Comparison of ENCODE assay signal across 10 cellular contexts in genomic region chr11:62461740-62462522, GRCh38. TPM values are rescaled to one million over a fixed set of nuclear protein-coding genes. Genes with fewer than 3 reads are reported as not detected.
A peak's percentile ranks its signal among the peaks of the same experiment; 100 is the strongest.
DNase-seq lines count a peak whose midpoint lies in the region; ATAC-seq and TF ChIP-seq lines count a peak whose summit lies in the region.
"Had no signal": no experiment of that assay in that cellular context is flagged by ENCODE, and none has a peak within 500 bp of the region (broad histone marks: within the 10 kb centered on the region; RNA-seq: fewer than 3 reads in every experiment).

No MANE protein-coding gene starts in this region.

- POLR2A ChIA-PET in activated CD4-positive, alpha-beta memory T cell treated with anti-CD3 and anti-CD28 coated beads, Interleukin-2, amount 10 ng/mL, durations not matched to agents 7 days and 5 days (lab: Charles Lee) = interaction anchor here (0.7 to 2.7 kb wide), 3 partner anchors 35 to 101 kb away, joined by 3 to 20 read pairs (median 5); no protein-coding TSS in a partner anchor
- POLR2A ChIA-PET in activated CD4-positive, alpha-beta memory T cell treated with anti-CD3 and anti-CD28 coated beads for 36 hours (lab: Charles Lee) = no interaction called here

- CTCF ChIA-PET in activated CD4-positive, alpha-beta memory T cell treated with anti-CD3 and anti-CD28 coated beads, Interleukin-2, amount 10 ng/mL, durations not matched to agents 7 days and 5 days (lab: Charles Lee) = interaction anchor here (0.6 to 1.6 kb wide), 6 partner anchors 11 to 81 kb away, joined by 3 to 13 read pairs (median 3); no protein-coding TSS in a partner anchor
- CTCF ChIA-PET in activated CD4-positive, alpha-beta memory T cell treated with anti-CD3 and anti-CD28 coated beads for 36 hours (lab: Charles Lee) = interaction anchor here (1.9 kb wide), 1 partner anchor 37 kb away, joined by 7 read pairs; no protein-coding TSS in a partner anchor

- peaks cover 23% of the 10 kb centered on the region for H3K4me1 Mint-ChIP-seq in activated CD4-positive, alpha-beta memory T cell treated with anti-CD3 and anti-CD28 coated beads, Interleukin-2, amount 10 ng/mL, durations not matched to agents 7 days and 5 days
- H3K4me1 Mint-ChIP-seq in activated CD4-positive, alpha-beta memory T cell treated with anti-CD3 and anti-CD28 coated beads for 36 hours (ENCODE audit: low read depth) = peaks cover 4% of the 10 kb centered on the region

- H3K27me3 ChIP-seq in vagina = no peaks in the 10 kb centered on the region

- peaks cover 17% of the 10 kb centered on the region for H3K4me1 ChIP-seq in vagina

- peaks cover 3% of the 10 kb centered on the region for H3K27me3 Mint-ChIP-seq in activated CD4-positive, alpha-beta memory T cell treated with anti-CD3 and anti-CD28 coated beads, Interleukin-2, amount 10 ng/mL, durations not matched to agents 7 days and 5 days
- no peaks in the 10 kb centered on the region for H3K27me3 Mint-ChIP-seq in activated CD4-positive, alpha-beta memory T cell treated with anti-CD3 and anti-CD28 coated beads for 36 hours

- no peaks in the 10 kb centered on the region for H3K9me3 Mint-ChIP-seq in activated CD4-positive, alpha-beta memory T cell treated with anti-CD3 and anti-CD28 coated beads, Interleukin-2, amount 10 ng/mL, durations not matched to agents 7 days and 5 days
- H3K9me3 Mint-ChIP-seq in activated CD4-positive, alpha-beta memory T cell treated with anti-CD3 and anti-CD28 coated beads for 36 hours = no peaks in the 10 kb centered on the region

- intact Hi-C loops in activated CD4-positive, alpha-beta memory T cell treated with anti-CD3 and anti-CD28 coated beads for 36 hours (cut with micrococcal nuclease) = no loop called here
- intact Hi-C loops in vagina (cut with DNase I) = no loop called here

- no peak overlapping the region for H3K4me3 ChIP-seq in vagina

- H3K36me3 Mint-ChIP-seq in activated CD4-positive, alpha-beta memory T cell treated with anti-CD3 and anti-CD28 coated beads, Interleukin-2, amount 10 ng/mL, durations not matched to agents 7 days and 5 days (ENCODE audit: low read depth) = no peaks in the 10 kb centered on the region
- H3K36me3 Mint-ChIP-seq in activated CD4-positive, alpha-beta memory T cell treated with anti-CD3 and anti-CD28 coated beads for 36 hours = no peaks in the 10 kb centered on the region

- H3K36me3 ChIP-seq in vagina = no peaks in the 10 kb centered on the region

- no peak for TF ChIP-seq POLR2A in vagina (IDR thresholded peaks at IDR 0.05)

- in situ Hi-C loops in SK-MEL-5 (cut with HindIII; ENCODE audit: low pct_unique_long_range_greater_than_20kb, low sequenced_read_pairs) = no loop called here

- peak overlapping the region; percentile 24 for H3K4me3 Mint-ChIP-seq in activated CD4-positive, alpha-beta memory T cell treated with anti-CD3 and anti-CD28 coated beads, Interleukin-2, amount 10 ng/mL, durations not matched to agents 7 days and 5 days
- no peak overlapping the region for H3K4me3 Mint-ChIP-seq in activated CD4-positive, alpha-beta memory T cell treated with anti-CD3 and anti-CD28 coated beads for 36 hours
- H3K4me3 Mint-ChIP-seq: activated CD8-positive, alpha-beta T cell treated with anti-CD3 and anti-CD28 coated beads, Interleukin-2, amount 10 ng/mL, durations not matched to agents 7 days and 5 days had no signal

- no peak for TF ChIP-seq CTCF in vagina (IDR thresholded peaks at IDR 0.05)

- ATAC-seq in HG02884 (IDR thresholded peaks at IDR 0.05; ENCODE audit: unreplicated experiment) = no peak
- ATAC-seq in HG03039 (IDR thresholded peaks at IDR 0.05; ENCODE audit: unreplicated experiment) = no peak
- ATAC-seq: activated CD8-positive, alpha-beta T cell treated with anti-CD3 and anti-CD28 coated beads, Interleukin-2, amount 10 ng/mL, durations not matched to agents 7 days and 5 days had no signal

- DNase-seq in activated CD4-positive, alpha-beta memory T cell treated with anti-CD3 and anti-CD28 coated beads, Interleukin-2, amount 10 ng/mL, durations not matched to agents 7 days and 5 days = peak; percentile 17
- no peak for DNase-seq in activated CD4-positive, alpha-beta memory T cell treated with anti-CD3 and anti-CD28 coated beads for 36 hours
- DNase-seq in SK-MEL-5 (ENCODE audit: low read depth, low spot score) = peak; percentile 52
- peak; percentile 52 for DNase-seq in glomerular visceral epithelial cell (ENCODE audit: extremely low spot score)
- no peak for DNase-seq in vagina (ENCODE audit: extremely low spot score in 2 of 2)
- no peak for DNase-seq in central memory CD4-positive, alpha-beta T cell
- DNase-seq: 8988T; activated CD8-positive, alpha-beta T cell treated with anti-CD3 and anti-CD28 coated beads, Interleukin-2, amount 10 ng/mL, durations not matched to agents 7 days and 5 days had no signal

- peak overlapping the region; percentile 63 for H3K27ac Mint-ChIP-seq in activated CD4-positive, alpha-beta memory T cell treated with anti-CD3 and anti-CD28 coated beads, Interleukin-2, amount 10 ng/mL, durations not matched to agents 7 days and 5 days
- no peak overlapping the region for H3K27ac Mint-ChIP-seq in activated CD4-positive, alpha-beta memory T cell treated with anti-CD3 and anti-CD28 coated beads for 36 hours
- H3K27ac Mint-ChIP-seq: activated CD8-positive, alpha-beta T cell treated with anti-CD3 and anti-CD28 coated beads, Interleukin-2, amount 10 ng/mL, durations not matched to agents 7 days and 5 days had no signal

- no peaks in the 10 kb centered on the region for H3K9me3 ChIP-seq in vagina

- H3K27ac ChIP-seq in vagina = peak overlapping the region; percentile 39

RNA-seq across cellular contexts. Expression of gene SCGB1A1, which starts 43.1 kb away (rescaled TPM):
- total RNA-seq in activated CD4-positive, alpha-beta memory T cell treated with anti-CD3 and anti-CD28 coated beads, Interleukin-2, amount 10 ng/mL, durations not matched to agents 7 days and 5 days = not detected
- total RNA-seq in activated CD4-positive, alpha-beta memory T cell treated with anti-CD3 and anti-CD28 coated beads for 36 hours = not detected
- total RNA-seq in SK-MEL-5 (2014; rRNA removed; shearing (Covaris generic)) = not detected in 2 replicates
- not detected in 2 replicates for polyA plus RNA-seq in SK-MEL-5 (2015; cell fraction: cytosol; rRNA removed)
- not detected in 2 replicates for polyA plus RNA-seq in SK-MEL-5 (2015; cell fraction: nucleus; rRNA removed)
- not detected for total RNA-seq in vagina
- total RNA-seq: activated CD8-positive, alpha-beta T cell treated with anti-CD3 and anti-CD28 coated beads, Interleukin-2, amount 10 ng/mL, durations not matched to agents 7 days and 5 days had no signal

Comparison
In these comparisons a context has a peak if more than half of its experiments do, and no peak if none do; other contexts are left out.
1. DNase-seq: peak in activated CD4-positive, alpha-beta memory T cell treated with anti-CD3 and anti-CD28 coated beads, Interleukin-2, amount 10 ng/mL, durations not matched to agents 7 days and 5 days (single experiment), SK-MEL-5 (single experiment) and glomerular visceral epithelial cell (single experiment); none in activated CD4-positive, alpha-beta memory T cell treated with anti-CD3 and anti-CD28 coated beads for 36 hours (single experiment), vagina (0 of 2) and central memory CD4-positive, alpha-beta T cell (single experiment).